In the genomic region with DNA sequence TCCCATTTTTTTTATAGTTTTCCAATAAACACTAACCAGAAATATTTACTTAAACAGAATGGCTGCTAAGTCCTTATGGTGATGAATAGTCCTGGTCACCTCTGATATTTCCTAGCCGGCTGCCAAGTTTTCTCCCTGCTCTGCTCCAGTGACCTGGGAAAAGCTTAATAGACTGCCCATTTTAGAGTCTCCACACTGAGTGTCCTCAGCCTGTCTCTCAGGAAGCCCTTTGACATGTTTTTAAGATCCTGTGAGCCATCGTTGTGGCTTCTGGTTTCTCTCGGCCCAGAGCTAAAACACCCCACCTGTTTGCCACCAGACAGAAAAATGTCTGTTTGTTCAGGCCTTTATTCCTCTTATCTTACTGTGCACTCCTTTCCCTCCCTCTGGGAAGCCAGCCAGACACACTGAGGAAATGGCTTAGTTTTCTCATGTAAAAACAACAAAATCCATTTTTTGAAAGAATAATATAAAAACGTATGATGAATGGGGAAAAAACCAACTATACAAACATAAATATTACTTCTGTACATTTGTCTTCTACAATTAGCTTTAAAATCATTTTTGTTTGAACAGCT, we compare ENCODE assay signal across 1 cellular context.
TF ChIP-seq lines count a peak whose summit lies in the region.

No MANE protein-coding gene starts in this region.

TF ChIP-seq in K562, 482 proteins besides CTCF, POLR2A, EP300 and RAD21 (continued from another document and continues in another):
- TF ChIP-seq SMARCB1 (IDR thresholded peaks at IDR 0.05; ENCODE audit: insufficient read length, low read depth) (peak; percentile 62), NFRKB (IDR thresholded peaks at IDR 0.05; ENCODE audit: low read depth) (no peak), ATF7 (IDR thresholded peaks at IDR 0.05) (peak; percentile 60; the same call in 1 of the 2 replicates), POLR2AphosphoS5 (IDR thresholded peaks at IDR 0.05; ENCODE audit: control insufficient read depth, insufficient read depth, low read depth, low read length) (peak; percentile 90), MTA3 (IDR thresholded peaks at IDR 0.05; ENCODE audit: borderline replicate concordance) (0 out of 2 replicates have a peak, but pooled peaks have one; percentile 43), RFX1 (IDR thresholded peaks at IDR 0.05) (no peak), ETV5 (CRISPR knock-in tag; IDR thresholded peaks at IDR 0.05; ENCODE audit: low read depth) (0 out of 2 replicates have a peak, but pooled peaks have one; percentile 39), STAT5A (IDR thresholded peaks at IDR 0.05; ENCODE audit: borderline replicate concordance, low read length) (peak; percentile 82), ARNT (IDR thresholded peaks at IDR 0.05) (peak; percentile 53 to 66; a peak in 3 of 4 replicates), CBX1 (IDR thresholded peaks at IDR 0.05; ENCODE audit: low read depth) (no peak), GTF2E2 (tag; IDR thresholded peaks at IDR 0.05) (no peak), POLR3A (IDR thresholded peaks at IDR 0.05; ENCODE audit: borderline replicate concordance, extremely low read depth, insufficient read depth, insufficient read length) (no peak), FOXA3 (CRISPR knock-in tag; conservative IDR thresholded peaks at IDR 0.05 in 1 of 2, IDR thresholded peaks at IDR 0.05 in 1 of 2) (peak; percentile 95 to 98), NBN (IDR thresholded peaks at IDR 0.05; ENCODE audit: low read depth) (peak; percentile 64; the same call in 1 of the 2 replicates), CBFA2T2 (conservative IDR thresholded peaks at IDR 0.05) (peak; percentile 93), HES1 (IDR thresholded peaks at IDR 0.05; ENCODE audit: low read depth) (peak; percentile 50; the same call in 1 of the 2 replicates), MECOM (CRISPR knock-in tag; IDR thresholded peaks at IDR 0.05) (peak; percentile 43; the same call in 1 of the 2 replicates), MTA2 (IDR thresholded peaks at IDR 0.05; ENCODE audit: low read depth) (peak; percentile 83), NCOA4 (IDR thresholded peaks at IDR 0.05; ENCODE audit: partially characterized antibody) (no peak), FOXM1 (IDR thresholded peaks at IDR 0.05; ENCODE audit: low read depth) (peak; percentile 86), FOXM1 (CRISPR knock-in tag; IDR thresholded peaks at IDR 0.05; ENCODE audit: low read depth) (no peak), SMARCE1 (IDR thresholded peaks at IDR 0.05) (peak; percentile 95), NFIC (IDR thresholded peaks at IDR 0.05) (peak; percentile 96), HDAC3 (IDR thresholded peaks at IDR 0.05; ENCODE audit: borderline replicate concordance, partially characterized antibody) (peak; percentile 64), SMARCA4 (IDR thresholded peaks at IDR 0.05) (peak; percentile 95), FOXA1 (IDR thresholded peaks at IDR 0.05; ENCODE audit: borderline replicate concordance) (peak; percentile 86), ZKSCAN8 (CRISPR knock-in tag; IDR thresholded peaks at IDR 0.05) (0 out of 2 replicates have a peak, but pooled peaks have one; percentile 45), DEAF1 (CRISPR knock-in tag; IDR thresholded peaks at IDR 0.05) (no peak), NCOA6 (IDR thresholded peaks at IDR 0.05) (no peak), ARID1B (IDR thresholded peaks at IDR 0.05) (peak; percentile 96), SMARCC2 (IDR thresholded peaks at IDR 0.05; ENCODE audit: low read depth) (peak; percentile 90), JUND (IDR thresholded peaks at IDR 0.05; ENCODE audit: borderline replicate concordance, low read depth, low read length) (peak; percentile 62; the same call in 1 of the 2 replicates), JUND (tag; IDR thresholded peaks at IDR 0.05; ENCODE audit: borderline replicate concordance, low read depth, low read length) (peak; percentile 48; the same call in 1 of the 3 replicates), HDAC1 (IDR thresholded peaks at IDR 0.05) (peak in 1 of 2 experiments; percentile 18; a peak in 1 of 4 replicates), NCOA1 (IDR thresholded peaks at IDR 0.05; ENCODE audit: low read depth) (no peak; the same call in 1 of the 2 replicates), TBL1XR1 (IDR thresholded peaks at IDR 0.05; ENCODE audit: low read length in 2 of 2) (peak in 1 of 2 experiments; percentile 65; a peak in 1 of 4 replicates), ZMIZ1 (IDR thresholded peaks at IDR 0.05; ENCODE audit: low read depth in 2 of 2, low read length in 2 of 2) (peak in 1 of 2 experiments; percentile 64; a peak in 2 of 4 replicates), TEAD4 (IDR thresholded peaks at IDR 0.05; ENCODE audit: low read length) (peak; percentile 94), TEAD4 (CRISPR knock-in tag; IDR thresholded peaks at IDR 0.05; ENCODE audit: borderline replicate concordance) (no peak), MEIS2 (IDR thresholded peaks at IDR 0.05; ENCODE audit: partially characterized antibody) (peak; percentile 58), ZBED1 (IDR thresholded peaks at IDR 0.05) (0 out of 2 replicates have a peak, but pooled peaks have one; percentile 48), SMAD4 (CRISPR knock-in tag; conservative IDR thresholded peaks at IDR 0.05) (peak; percentile 92), ZZZ3 (IDR thresholded peaks at IDR 0.05) (no peak)
- TF ChIP-seq, protein P1, sequence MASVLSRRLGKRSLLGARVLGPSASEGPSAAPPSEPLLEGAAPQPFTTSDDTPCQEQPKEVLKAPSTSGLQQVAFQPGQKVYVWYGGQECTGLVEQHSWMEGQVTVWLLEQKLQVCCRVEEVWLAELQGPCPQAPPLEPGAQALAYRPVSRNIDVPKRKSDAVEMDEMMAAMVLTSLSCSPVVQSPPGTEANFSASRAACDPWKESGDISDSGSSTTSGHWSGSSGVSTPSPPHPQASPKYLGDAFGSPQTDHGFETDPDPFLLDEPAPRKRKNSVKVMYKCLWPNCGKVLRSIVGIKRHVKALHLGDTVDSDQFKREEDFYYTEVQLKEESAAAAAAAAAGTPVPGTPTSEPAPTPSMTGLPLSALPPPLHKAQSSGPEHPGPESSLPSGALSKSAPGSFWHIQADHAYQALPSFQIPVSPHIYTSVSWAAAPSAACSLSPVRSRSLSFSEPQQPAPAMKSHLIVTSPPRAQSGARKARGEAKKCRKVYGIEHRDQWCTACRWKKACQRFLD (CRISPR knock-in tag; IDR thresholded peaks at IDR 0.05), result peak; percentile 79; the same call in 1 of the 2 replicates
- TF ChIP-seq, protein P2, sequence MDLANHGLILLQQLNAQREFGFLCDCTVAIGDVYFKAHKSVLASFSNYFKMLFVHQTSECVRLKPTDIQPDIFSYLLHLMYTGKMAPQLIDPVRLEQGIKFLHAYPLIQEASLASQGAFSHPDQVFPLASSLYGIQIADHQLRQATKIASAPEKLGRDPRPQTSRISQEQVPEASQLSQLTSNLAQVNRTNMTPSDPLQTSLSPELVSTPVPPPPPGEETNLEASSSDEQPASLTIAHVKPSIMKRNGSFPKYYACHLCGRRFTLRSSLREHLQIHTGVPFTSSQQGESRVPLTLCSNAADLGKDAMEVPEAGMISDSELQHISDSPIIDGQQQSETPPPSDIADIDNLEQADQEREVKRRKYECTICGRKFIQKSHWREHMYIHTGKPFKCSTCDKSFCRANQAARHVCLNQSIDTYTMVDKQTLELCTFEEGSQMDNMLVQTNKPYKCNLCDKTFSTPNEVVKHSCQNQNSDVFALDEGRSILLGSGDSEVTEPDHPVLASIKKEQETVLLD (IDR thresholded peaks at IDR 0.05), result 0 out of 2 replicates have a peak, but pooled peaks have one; percentile 34
- TF ChIP-seq, protein P3, sequence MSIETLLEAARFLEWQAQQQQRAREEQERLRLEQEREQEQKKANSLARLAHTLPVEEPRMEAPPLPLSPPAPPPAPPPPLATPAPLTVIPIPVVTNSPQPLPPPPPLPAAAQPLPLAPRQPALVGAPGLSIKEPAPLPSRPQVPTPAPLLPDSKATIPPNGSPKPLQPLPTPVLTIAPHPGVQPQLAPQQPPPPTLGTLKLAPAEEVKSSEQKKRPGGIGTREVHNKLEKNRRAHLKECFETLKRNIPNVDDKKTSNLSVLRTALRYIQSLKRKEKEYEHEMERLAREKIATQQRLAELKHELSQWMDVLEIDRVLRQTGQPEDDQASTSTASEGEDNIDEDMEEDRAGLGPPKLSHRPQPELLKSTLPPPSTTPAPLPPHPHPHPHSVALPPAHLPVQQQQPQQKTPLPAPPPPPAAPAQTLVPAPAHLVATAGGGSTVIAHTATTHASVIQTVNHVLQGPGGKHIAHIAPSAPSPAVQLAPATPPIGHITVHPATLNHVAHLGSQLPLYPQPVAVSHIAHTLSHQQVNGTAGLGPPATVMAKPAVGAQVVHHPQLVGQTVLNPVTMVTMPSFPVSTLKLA (conservative IDR thresholded peaks at IDR 0.05), result peak in 1 of 2 experiments; percentile 44; a peak in 1 of 4 replicates
- TF ChIP-seq, protein P4, sequence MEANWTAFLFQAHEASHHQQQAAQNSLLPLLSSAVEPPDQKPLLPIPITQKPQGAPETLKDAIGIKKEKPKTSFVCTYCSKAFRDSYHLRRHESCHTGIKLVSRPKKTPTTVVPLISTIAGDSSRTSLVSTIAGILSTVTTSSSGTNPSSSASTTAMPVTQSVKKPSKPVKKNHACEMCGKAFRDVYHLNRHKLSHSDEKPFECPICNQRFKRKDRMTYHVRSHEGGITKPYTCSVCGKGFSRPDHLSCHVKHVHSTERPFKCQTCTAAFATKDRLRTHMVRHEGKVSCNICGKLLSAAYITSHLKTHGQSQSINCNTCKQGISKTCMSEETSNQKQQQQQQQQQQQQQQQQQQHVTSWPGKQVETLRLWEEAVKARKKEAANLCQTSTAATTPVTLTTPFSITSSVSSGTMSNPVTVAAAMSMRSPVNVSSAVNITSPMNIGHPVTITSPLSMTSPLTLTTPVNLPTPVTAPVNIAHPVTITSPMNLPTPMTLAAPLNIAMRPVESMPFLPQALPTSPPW (CRISPR knock-in tag; IDR thresholded peaks at IDR 0.05), result peak; percentile 47; the same call in 1 of the 2 replicates
- TF ChIP-seq, protein P5, sequence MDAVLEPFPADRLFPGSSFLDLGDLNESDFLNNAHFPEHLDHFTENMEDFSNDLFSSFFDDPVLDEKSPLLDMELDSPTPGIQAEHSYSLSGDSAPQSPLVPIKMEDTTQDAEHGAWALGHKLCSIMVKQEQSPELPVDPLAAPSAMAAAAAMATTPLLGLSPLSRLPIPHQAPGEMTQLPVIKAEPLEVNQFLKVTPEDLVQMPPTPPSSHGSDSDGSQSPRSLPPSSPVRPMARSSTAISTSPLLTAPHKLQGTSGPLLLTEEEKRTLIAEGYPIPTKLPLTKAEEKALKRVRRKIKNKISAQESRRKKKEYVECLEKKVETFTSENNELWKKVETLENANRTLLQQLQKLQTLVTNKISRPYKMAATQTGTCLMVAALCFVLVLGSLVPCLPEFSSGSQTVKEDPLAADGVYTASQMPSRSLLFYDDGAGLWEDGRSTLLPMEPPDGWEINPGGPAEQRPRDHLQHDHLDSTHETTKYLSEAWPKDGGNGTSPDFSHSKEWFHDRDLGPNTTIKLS (IDR thresholded peaks at IDR 0.05; ENCODE audit: borderline replicate concordance, low read depth), result 0 out of 2 replicates have a peak, but pooled peaks have one; percentile 29
